Comparison of ENCODE assay signal across 18 cellular contexts in genomic region chr2:20370191-20370590, GRCh38. TPM values are rescaled to one million over a fixed set of nuclear protein-coding genes. Genes with fewer than 3 reads are reported as not detected.
DNase-seq lines count a peak whose midpoint lies in the region; ATAC-seq and TF ChIP-seq lines count a peak whose summit lies in the region.
"Had no signal": no experiment of that assay in that cellular context is flagged by ENCODE, and none has a peak within 500 bp of the region (broad histone marks: within the 10 kb centered on the region; RNA-seq: fewer than 3 reads in every experiment).

No MANE protein-coding gene starts in this region.

- intact Hi-C loops in MCF 10A (cut with micrococcal nuclease) (no loop called here), sigmoid colon (cut with DNase I) (no loop called here)
- intact Hi-C loops in activated T-helper 1 cell treated with anti-CD3 and anti-CD28 coated beads, Interleukin-12 subunit alpha, Interleukin-12 subunit beta, Interleukin-2, Interleukin-4 antibody, amounts not matched to agents 30 ng/mL and 10 ng/mL and 1 ng/mL, durations not matched to agents 14 hours and 24 hours and 36 hours (cut with micrococcal nuclease), result no loop called here

- no peak for TF ChIP-seq EP300 in gastroesophageal sphincter (IDR thresholded peaks at IDR 0.05)
- TF ChIP-seq EP300 in sigmoid colon (IDR thresholded peaks at IDR 0.05), result no peak

- H3K27me3 ChIP-seq in gastroesophageal sphincter, result no peaks in the 10 kb centered on the region
- H3K27me3 ChIP-seq in sigmoid colon, result no peaks in the 10 kb centered on the region

- POLR2A ChIA-PET in MCF 10A (lab: Yijun Ruan, JAX), result interaction anchor here (0.6 to 6.0 kb wide), 14 partner anchors 9 to 148 kb away, joined by 3 to 91 read pairs (median 5); no protein-coding TSS in a partner anchor

- CTCF ChIA-PET in MCF 10A (lab: Yijun Ruan, JAX), result interaction anchor here (0.6 to 3.4 kb wide), 9 partner anchors 8 to 280 kb away, joined by 3 to 13 read pairs (median 5); partner anchors contain the start of gene HS1BP3
- CTCF ChIA-PET in activated naive CD4-positive, alpha-beta T cell treated with anti-CD3 and anti-CD28 coated beads, Interleukin-2, amount 10 ng/mL, durations not matched to agents 7 days and 5 days (lab: Charles Lee), result interaction anchor here (1.2 kb wide), 1 partner anchor 44 kb away, joined by 6 read pairs; no protein-coding TSS in a partner anchor

- H3K27me3 Mint-ChIP-seq in MCF 10A (ENCODE audit: insufficient read depth, unreplicated experiment), result no peaks in the 10 kb centered on the region
- H3K27me3 Mint-ChIP-seq in activated T-helper 1 cell treated with anti-CD3 and anti-CD28 coated beads, Interleukin-12 subunit alpha, Interleukin-12 subunit beta, Interleukin-2, Interleukin-4 antibody, amounts not matched to agents 30 ng/mL and 10 ng/mL and 1 ng/mL, durations not matched to agents 14 hours and 24 hours and 36 hours (ENCODE audit: insufficient read depth), result peaks cover 4% of the 10 kb centered on the region
- H3K27me3 Mint-ChIP-seq in activated naive CD4-positive, alpha-beta T cell treated with anti-CD3 and anti-CD28 coated beads, Interleukin-2, amount 10 ng/mL, durations not matched to agents 7 days and 5 days, result peaks cover 35% of the 10 kb centered on the region

- H3K4me1 Mint-ChIP-seq in MCF 10A (ENCODE audit: insufficient read depth, unreplicated experiment), result peaks cover 33% of the 10 kb centered on the region
- peaks cover 31% of the 10 kb centered on the region for H3K4me1 Mint-ChIP-seq in activated T-helper 1 cell treated with anti-CD3 and anti-CD28 coated beads, Interleukin-12 subunit alpha, Interleukin-12 subunit beta, Interleukin-2, Interleukin-4 antibody, amounts not matched to agents 30 ng/mL and 10 ng/mL and 1 ng/mL, durations not matched to agents 14 hours and 24 hours and 36 hours (ENCODE audit: low read depth)
- peaks cover 18% of the 10 kb centered on the region for H3K4me1 Mint-ChIP-seq in activated naive CD4-positive, alpha-beta T cell treated with anti-CD3 and anti-CD28 coated beads, Interleukin-2, amount 10 ng/mL, durations not matched to agents 7 days and 5 days

- TF ChIP-seq POLR2A in gastroesophageal sphincter (IDR thresholded peaks at IDR 0.05), result no peak
- TF ChIP-seq POLR2A in sigmoid colon (IDR thresholded peaks at IDR 0.05), result no peak

- peak overlapping the region; percentile 57 for H3K27ac Mint-ChIP-seq in MCF 10A (ENCODE audit: low read depth, unreplicated experiment)
- H3K27ac Mint-ChIP-seq in activated T-helper 1 cell treated with anti-CD3 and anti-CD28 coated beads, Interleukin-12 subunit alpha, Interleukin-12 subunit beta, Interleukin-2, Interleukin-4 antibody, amounts not matched to agents 30 ng/mL and 10 ng/mL and 1 ng/mL, durations not matched to agents 14 hours and 24 hours and 36 hours, result no peak overlapping the region
- no peak overlapping the region for H3K27ac Mint-ChIP-seq in activated naive CD4-positive, alpha-beta T cell treated with anti-CD3 and anti-CD28 coated beads, Interleukin-2, amount 10 ng/mL, durations not matched to agents 7 days and 5 days
- H3K27ac Mint-ChIP-seq: CD8-positive, alpha-beta memory T cell; natural killer cell treated with Interleukin-12 subunit alpha and Interleukin-12 subunit beta and Interleukin-15 and Interleukin-18, amount 100 ng/mL, for 72 hours had no signal

- no peak overlapping the region for H3K4me3 Mint-ChIP-seq in MCF 10A (ENCODE audit: unreplicated experiment)
- no peak overlapping the region for H3K4me3 Mint-ChIP-seq in activated T-helper 1 cell treated with anti-CD3 and anti-CD28 coated beads, Interleukin-12 subunit alpha, Interleukin-12 subunit beta, Interleukin-2, Interleukin-4 antibody, amounts not matched to agents 30 ng/mL and 10 ng/mL and 1 ng/mL, durations not matched to agents 14 hours and 24 hours and 36 hours
- H3K4me3 Mint-ChIP-seq in activated naive CD4-positive, alpha-beta T cell treated with anti-CD3 and anti-CD28 coated beads, Interleukin-2, amount 10 ng/mL, durations not matched to agents 7 days and 5 days, result no peak overlapping the region
- H3K4me3 Mint-ChIP-seq: CD8-positive, alpha-beta memory T cell; natural killer cell treated with Interleukin-12 subunit alpha and Interleukin-12 subunit beta and Interleukin-15 and Interleukin-18, amount 100 ng/mL, for 72 hours had no signal

- no peaks in the 10 kb centered on the region for H3K36me3 Mint-ChIP-seq in MCF 10A (ENCODE audit: insufficient read depth, unreplicated experiment)
- H3K36me3 Mint-ChIP-seq in activated T-helper 1 cell treated with anti-CD3 and anti-CD28 coated beads, Interleukin-12 subunit alpha, Interleukin-12 subunit beta, Interleukin-2, Interleukin-4 antibody, amounts not matched to agents 30 ng/mL and 10 ng/mL and 1 ng/mL, durations not matched to agents 14 hours and 24 hours and 36 hours (ENCODE audit: low read depth), result peaks cover 17% of the 10 kb centered on the region
- H3K36me3 Mint-ChIP-seq in activated naive CD4-positive, alpha-beta T cell treated with anti-CD3 and anti-CD28 coated beads, Interleukin-2, amount 10 ng/mL, durations not matched to agents 7 days and 5 days, result peaks cover 10% of the 10 kb centered on the region
- H3K36me3 Mint-ChIP-seq: CD8-positive, alpha-beta memory T cell had no signal

- H3K4me3 ChIP-seq in gastroesophageal sphincter (no peak overlapping the region), sigmoid colon (no peak overlapping the region)

- H3K36me3 ChIP-seq in gastroesophageal sphincter, result no peaks in the 10 kb centered on the region
- H3K36me3 ChIP-seq in sigmoid colon, result no peaks in the 10 kb centered on the region

- peak; percentile 75 for ATAC-seq in gastroesophageal sphincter
- ATAC-seq: natural killer cell treated with Interleukin-12 subunit alpha and Interleukin-12 subunit beta and Interleukin-15 and Interleukin-18, amount 100 ng/mL, for 72 hours had no signal

- 49 to 58% methylated on average over 4 to 5 of the region's 5 CpGs for WGBS in gastroesophageal sphincter (ENCODE audit: low coverage in 1 of 2), 2 donors
- WGBS in sigmoid colon, 2 donors, result 81 to 83% methylated on average over 5 of the region's 5 CpGs

- peaks cover 0 to 7% (median 0%) of the 10 kb centered on the region in 3 donors for H3K4me1 ChIP-seq in gastroesophageal sphincter
- no peaks in the 10 kb centered on the region for H3K4me1 ChIP-seq in sigmoid colon

- H3K9me3 ChIP-seq in gastroesophageal sphincter (no peaks in the 10 kb centered on the region), sigmoid colon (no peaks in the 10 kb centered on the region)

- BruUV-seq in MCF 10A (replicated peaks; lab: Mats Ljungman, UMichigan), result no TSS peak

- DNase-seq in DMS79 treated with DMSO at 0.1 percent for 48 hours (lab: John Stamatoyannopoulos, UW) (peak; percentile 62), MCF 10A (ENCODE audit: unreplicated experiment) (peak; percentile 98), sigmoid colon (peak; percentile 62), NCI-H1092 treated with DMSO at 0.1 percent for 48 hours (lab: John Stamatoyannopoulos, UW) (no peak)
- no peak for DNase-seq in activated T-helper 1 cell treated with anti-CD3 and anti-CD28 coated beads, Interleukin-12 subunit alpha, Interleukin-12 subunit beta, Interleukin-2, Interleukin-4 antibody, amounts not matched to agents 30 ng/mL and 10 ng/mL and 1 ng/mL, durations not matched to agents 14 hours and 24 hours and 36 hours (ENCODE audit: low spot score)
- no peak for DNase-seq in stimulated activated CD4-positive, alpha-beta T cell treated with anti-CD3 and anti-CD28 coated beads, Interleukin-4, amount 100 ng/mL, for 24 hours
- DNase-seq in activated naive CD4-positive, alpha-beta T cell treated with anti-CD3 and anti-CD28 coated beads, Interleukin-2, amount 10 ng/mL, durations not matched to agents 7 days and 5 days, result no peak
- DNase-seq: activated CD4-positive, alpha-beta T cell treated with anti-CD3 and anti-CD28 coated beads for 4 hours; activated CD8-positive, alpha-beta memory T cell treated with anti-CD3 and anti-CD28 coated beads, Interleukin-2, amount 50 U/mL, for 4 hours; activated naive CD4-positive, alpha-beta T cell; aorta; CD8-positive, alpha-beta memory T cell; mesendoderm; NCI-H226; posterior cingulate gyrus; stimulated activated CD4-positive, alpha-beta T cell treated with anti-CD3 and anti-CD28 coated beads, Interleukin-12 subunit alpha, Interleukin-12 subunit beta, amount 100 ng/mL, for 4 hours had no signal

- TF ChIP-seq CTCF in MCF 10A (IDR thresholded peaks at IDR 0.05; ENCODE audit: unreplicated experiment) (no peak), gastroesophageal sphincter (IDR thresholded peaks at IDR 0.05) (no peak), sigmoid colon (IDR thresholded peaks at IDR 0.05) (no peak)

- H3K27ac ChIP-seq in gastroesophageal sphincter (peak overlapping the region in 1 of 4 donors; percentile 0), sigmoid colon (no peak overlapping the region)

- H3K9me3 Mint-ChIP-seq in MCF 10A (ENCODE audit: unreplicated experiment), result no peaks in the 10 kb centered on the region
- peaks cover 44% of the 10 kb centered on the region for H3K9me3 Mint-ChIP-seq in activated T-helper 1 cell treated with anti-CD3 and anti-CD28 coated beads, Interleukin-12 subunit alpha, Interleukin-12 subunit beta, Interleukin-2, Interleukin-4 antibody, amounts not matched to agents 30 ng/mL and 10 ng/mL and 1 ng/mL, durations not matched to agents 14 hours and 24 hours and 36 hours
- peaks cover 32% of the 10 kb centered on the region for H3K9me3 Mint-ChIP-seq in activated naive CD4-positive, alpha-beta T cell treated with anti-CD3 and anti-CD28 coated beads, Interleukin-2, amount 10 ng/mL, durations not matched to agents 7 days and 5 days
- H3K9me3 Mint-ChIP-seq: natural killer cell treated with Interleukin-12 subunit alpha and Interleukin-12 subunit beta and Interleukin-15 and Interleukin-18, amount 100 ng/mL, for 72 hours had no signal

RNA-seq across cellular contexts. Expression of gene PUM2, which starts 19.5 kb away (rescaled TPM):
- total RNA-seq in MCF 10A (2022) (86.7 and 94.0 TPM in 2 replicates), gastroesophageal sphincter (100 to 1,000 TPM in 2 of 4 donors, 10 to 100 TPM in 2; 61.5 to 140 (median 98.0) TPM), sigmoid colon (10 to 100 TPM; 73.4 to 87.2 (median 83.4) TPM)
- polyA plus RNA-seq in sigmoid colon, result 10 to 100 TPM; 30.0 to 36.8 (median 33.1) TPM
- 125 and 131 TPM in 2 replicates for total RNA-seq in activated T-helper 1 cell treated with anti-CD3 and anti-CD28 coated beads, Interleukin-12 subunit alpha, Interleukin-12 subunit beta, Interleukin-2, Interleukin-4 antibody, amounts not matched to agents 30 ng/mL and 10 ng/mL and 1 ng/mL, durations not matched to agents 14 hours and 24 hours and 36 hours

Comparison
In these comparisons a context has a peak if more than half of its experiments do, and no peak if none do; other contexts are left out.
1. DNase-seq: peak in DMS79 treated with DMSO at 0.1 percent for 48 hours (single experiment), MCF 10A (single experiment) and sigmoid colon (single experiment); none in NCI-H1092 treated with DMSO at 0.1 percent for 48 hours (single experiment), activated T-helper 1 cell treated with anti-CD3 and anti-CD28 coated beads, Interleukin-12 subunit alpha, Interleukin-12 subunit beta, Interleukin-2, Interleukin-4 antibody, amounts not matched to agents 30 ng/mL and 10 ng/mL and 1 ng/mL, durations not matched to agents 14 hours and 24 hours and 36 hours (single experiment), stimulated activated CD4-positive, alpha-beta T cell treated with anti-CD3 and anti-CD28 coated beads, Interleukin-4, amount 100 ng/mL, for 24 hours (single experiment) and activated naive CD4-positive, alpha-beta T cell treated with anti-CD3 and anti-CD28 coated beads, Interleukin-2, amount 10 ng/mL, durations not matched to agents 7 days and 5 days (single experiment).